ENCODE assay signal across 8 cellular contexts in genomic region chr5:179618923-179619554, GRCh38. TPM values are rescaled to one million over a fixed set of nuclear protein-coding genes. Genes with fewer than 3 reads are reported as not detected.
A peak's percentile ranks its signal among the peaks of the same experiment; 100 is the strongest.
DNase-seq lines count a peak whose midpoint lies in the region; ATAC-seq and TF ChIP-seq lines count a peak whose summit lies in the region.

No MANE protein-coding gene starts in this region.

- peaks cover 30 to 66% (median 49%) of the 10 kb centered on the region in 10 experiments for H3K4me1 ChIP-seq in BLaER1 treated with 17β-estradiol and CSF1 and Interleukin-3, amounts not matched to agents 10 nM and 100 nM
- peaks cover 40% of the 10 kb centered on the region for H3K4me1 ChIP-seq in KMS-11 (ENCODE audit: low read depth, poor library complexity, severe bottlenecking)

- H3K4me2 ChIP-seq in BLaER1 treated with 17β-estradiol and CSF1 and Interleukin-3, amounts not matched to agents 10 nM and 100 nM: peak overlapping the region; percentile 75 to 99 (median 93)
- H3K4me2 ChIP-seq in KMS-11: peak overlapping the region; percentile 83

- H3K27ac Mint-ChIP-seq in naive thymus-derived CD8-positive, alpha-beta T cell: peak overlapping the region; percentile 24 to 93 (median 86)

- H3K4me1 Mint-ChIP-seq in naive thymus-derived CD8-positive, alpha-beta T cell: peaks cover 42 to 82% (median 71%) of the 10 kb centered on the region in 4 donors

- H3K27ac ChIP-seq in BLaER1 treated with 17β-estradiol and CSF1 and Interleukin-3, amounts not matched to agents 10 nM and 100 nM: no peak overlapping the region
- no peak overlapping the region; the same call in 1 of the 2 replicates for H3K27ac ChIP-seq in KMS-11

- H3K9me3 Mint-ChIP-seq in naive thymus-derived CD8-positive, alpha-beta T cell: peaks cover 0 to 3% (median 0%) of the 10 kb centered on the region in 9 donors

- H3K36me3 Mint-ChIP-seq in naive thymus-derived CD8-positive, alpha-beta T cell: peaks cover 40 to 93% (median 60%) of the 10 kb centered on the region in 3 donors

- no peak overlapping the region for H2AFZ ChIP-seq in KMS-11 (ENCODE audit: low read depth)

- H3K9me3 ChIP-seq in BLaER1 treated with 17β-estradiol and CSF1 and Interleukin-3, amounts not matched to agents 10 nM and 100 nM (replicated peaks in 1 of 11): no peaks in the 10 kb centered on the region; a peak in 5 of 22 replicates

- ATAC-seq in naive thymus-derived CD8-positive, alpha-beta T cell: no peak
- no peak for ATAC-seq in GM19023 (IDR thresholded peaks at IDR 0.05; ENCODE audit: unreplicated experiment)

- peak overlapping the region; percentile 20 to 100 (median 99); a peak in 18 of 20 replicates for H3K4me3 ChIP-seq in BLaER1 treated with 17β-estradiol and CSF1 and Interleukin-3, amounts not matched to agents 10 nM and 100 nM
- H3K4me3 ChIP-seq in KMS-11 (IDR thresholded peaks at IDR 0.05; ENCODE audit: insufficient read depth, low read depth, low read length): no peak overlapping the region

- no peaks in the 10 kb centered on the region for H3K27me3 Mint-ChIP-seq in naive thymus-derived CD8-positive, alpha-beta T cell

- no peak for TF ChIP-seq CTCF in KMS-11 (conservative IDR thresholded peaks at IDR 0.05; ENCODE audit: low read depth, low read length)

- POLR2A ChIA-PET in naive thymus-derived CD8-positive, alpha-beta T cell (lab: Charles Lee): interaction anchor here (1.5 to 5.7 kb wide), 4 partner anchors 8 to 69 kb away, joined by 3 to 51 read pairs (median 6); partner anchors contain the start of gene RUFY1

- peak overlapping the region; percentile 21 to 100 (median 45); a peak in 17 of 22 replicates for H3K9ac ChIP-seq in BLaER1 treated with 17β-estradiol and CSF1 and Interleukin-3, amounts not matched to agents 10 nM and 100 nM
- H3K9ac ChIP-seq in KMS-11: no peak overlapping the region

- peaks cover 70% of the 10 kb centered on the region for H3K79me2 ChIP-seq in KMS-11 (ENCODE audit: insufficient read depth, low read depth)

- H3K36me3 ChIP-seq in BLaER1 treated with 17β-estradiol and CSF1 and Interleukin-3, amounts not matched to agents 10 nM and 100 nM: peaks cover 84 to 86% (median 86%) of the 10 kb centered on the region in 11 experiments
- H3K36me3 ChIP-seq in KMS-11 (ENCODE audit: insufficient read depth): peaks cover 31% of the 10 kb centered on the region; the same call in 1 of the 2 replicates

- H3K4me3 Mint-ChIP-seq in naive thymus-derived CD8-positive, alpha-beta T cell: peak overlapping the region; percentile 86 to 99 (median 94)

- peak; percentile 52 for DNase-seq in dermis blood vessel endothelial cell
- DNase-seq in naive thymus-derived CD8-positive, alpha-beta T cell: no peak
- no peak for DNase-seq in hypothalamus (lab: John Stamatoyannopoulos, UW)
- no peak for DNase-seq in NCI-H1436 treated with DMSO at 0.1 percent for 48 hours (lab: John Stamatoyannopoulos, UW)
- DNase-seq in cerebellar cortex (ENCODE audit: low spot score): no peak

- H4K20me1 ChIP-seq in BLaER1 treated with 17β-estradiol and CSF1 and Interleukin-3, amounts not matched to agents 10 nM and 100 nM: peaks cover 89 to 93% (median 92%) of the 10 kb centered on the region in 11 experiments
- peaks cover 49% of the 10 kb centered on the region for H4K20me1 ChIP-seq in KMS-11 (ENCODE audit: insufficient read depth)

- no peaks in the 10 kb centered on the region for H3K27me3 ChIP-seq in BLaER1 treated with 17β-estradiol and CSF1 and Interleukin-3, amounts not matched to agents 10 nM and 100 nM
- H3K27me3 ChIP-seq in KMS-11 (ENCODE audit: insufficient read depth, low read depth): no peaks in the 10 kb centered on the region

RNA-seq across cellular contexts. Expression of gene HNRNPH1, which starts 4.4 kb away (rescaled TPM):
- total RNA-seq in dermis blood vessel endothelial cell: 656 and 803 TPM in 2 replicates
- 1,000 to 10,000 TPM; 1,803 to 1,897 TPM for total RNA-seq in naive thymus-derived CD8-positive, alpha-beta T cell
- polyA plus RNA-seq in naive thymus-derived CD8-positive, alpha-beta T cell: 100 to 1,000 TPM in 2 of 3 donors, 10 to 100 TPM in 1; 97.0 to 120 (median 104) TPM
